In genomic region chr19:55407625-55408319, GRCh38 we compare ENCODE assay signal across 1 cellular context.
TF ChIP-seq lines count a peak whose summit lies in the region.

TSS of gene UBE2S (minus strand) at chr19:55407788. CDS start at chr19:55407589, 199 bp downstream.

TF ChIP-seq in K562, 482 proteins besides CTCF, POLR2A, EP300 and RAD21 (continued from another document and continues in another):
- TF ChIP-seq, protein P1, sequence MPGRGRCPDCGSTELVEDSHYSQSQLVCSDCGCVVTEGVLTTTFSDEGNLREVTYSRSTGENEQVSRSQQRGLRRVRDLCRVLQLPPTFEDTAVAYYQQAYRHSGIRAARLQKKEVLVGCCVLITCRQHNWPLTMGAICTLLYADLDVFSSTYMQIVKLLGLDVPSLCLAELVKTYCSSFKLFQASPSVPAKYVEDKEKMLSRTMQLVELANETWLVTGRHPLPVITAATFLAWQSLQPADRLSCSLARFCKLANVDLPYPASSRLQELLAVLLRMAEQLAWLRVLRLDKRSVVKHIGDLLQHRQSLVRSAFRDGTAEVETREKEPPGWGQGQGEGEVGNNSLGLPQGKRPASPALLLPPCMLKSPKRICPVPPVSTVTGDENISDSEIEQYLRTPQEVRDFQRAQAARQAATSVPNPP (IDR thresholded peaks at IDR 0.05; ENCODE audit: borderline replicate concordance, insufficient read depth, insufficient read length), result no peak
- no peak for TF ChIP-seq CHD4 (IDR thresholded peaks at IDR 0.05; ENCODE audit: insufficient read depth, insufficient replicate concordance, low read depth, low read length, poor library complexity, severe bottlenecking)
- TF ChIP-seq MEIS2 (IDR thresholded peaks at IDR 0.05; ENCODE audit: partially characterized antibody), result no peak
- TF ChIP-seq KDM1A (IDR thresholded peaks at IDR 0.05), result no peak
- no peak for TF ChIP-seq SMARCC2 (IDR thresholded peaks at IDR 0.05; ENCODE audit: low read depth)
- TF ChIP-seq L3MBTL2 (IDR thresholded peaks at IDR 0.05), result peak; percentile 100
- TF ChIP-seq ZNF347 (CRISPR knock-in tag; IDR thresholded peaks at IDR 0.05; ENCODE audit: low read depth), result no peak
- peak; percentile 88 to 99 for TF ChIP-seq MAZ (CRISPR knock-in tag; conservative IDR thresholded peaks at IDR 0.05 in 1 of 2, IDR thresholded peaks at IDR 0.05 in 1 of 2)
- TF ChIP-seq ZNF696 (CRISPR knock-in tag; conservative IDR thresholded peaks at IDR 0.05), result no peak
- TF ChIP-seq, protein P2, sequence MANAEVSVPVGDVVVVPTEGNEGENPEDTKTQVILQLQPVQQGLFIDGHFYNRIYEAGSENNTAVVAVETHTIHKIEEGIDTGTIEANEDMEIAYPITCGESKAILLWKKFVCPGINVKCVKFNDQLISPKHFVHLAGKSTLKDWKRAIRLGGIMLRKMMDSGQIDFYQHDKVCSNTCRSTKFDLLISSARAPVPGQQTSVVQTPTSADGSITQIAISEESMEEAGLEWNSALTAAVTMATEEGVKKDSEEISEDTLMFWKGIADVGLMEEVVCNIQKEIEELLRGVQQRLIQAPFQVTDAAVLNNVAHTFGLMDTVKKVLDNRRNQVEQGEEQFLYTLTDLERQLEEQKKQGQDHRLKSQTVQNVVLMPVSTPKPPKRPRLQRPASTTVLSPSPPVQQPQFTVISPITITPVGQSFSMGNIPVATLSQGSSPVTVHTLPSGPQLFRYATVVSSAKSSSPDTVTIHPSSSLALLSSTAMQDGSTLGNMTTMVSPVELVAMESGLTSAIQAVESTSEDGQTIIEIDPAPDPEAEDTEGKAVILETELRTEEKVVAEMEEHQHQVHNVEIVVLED (CRISPR knock-in tag; IDR thresholded peaks at IDR 0.05), result peak; percentile 96
- TF ChIP-seq ZFP36 (IDR thresholded peaks at IDR 0.05; ENCODE audit: low read depth, low read length, partially characterized antibody), result no peak
- peak; percentile 76 for TF ChIP-seq ETS1 (conservative IDR thresholded peaks at IDR 0.05; ENCODE audit: control insufficient read depth, low read depth, low read length)
- TF ChIP-seq CREBBP (IDR thresholded peaks at IDR 0.05; ENCODE audit: low read depth, low read length), result no peak
- no peak for TF ChIP-seq ILK (tag; IDR thresholded peaks at IDR 0.05; ENCODE audit: borderline replicate concordance, low read depth)
- TF ChIP-seq RBM39 (optimal IDR thresholded peaks at IDR 0.05; ENCODE audit: low read depth, low read length), result no peak
- TF ChIP-seq ZFPM2 (CRISPR knock-in tag; IDR thresholded peaks at IDR 0.05), result no peak
- TF ChIP-seq PTTG1 (tag; IDR thresholded peaks at IDR 0.05; ENCODE audit: low read depth), result no peak
- peak; percentile 97 for TF ChIP-seq ATF7 (IDR thresholded peaks at IDR 0.05)
- TF ChIP-seq, protein P3, sequence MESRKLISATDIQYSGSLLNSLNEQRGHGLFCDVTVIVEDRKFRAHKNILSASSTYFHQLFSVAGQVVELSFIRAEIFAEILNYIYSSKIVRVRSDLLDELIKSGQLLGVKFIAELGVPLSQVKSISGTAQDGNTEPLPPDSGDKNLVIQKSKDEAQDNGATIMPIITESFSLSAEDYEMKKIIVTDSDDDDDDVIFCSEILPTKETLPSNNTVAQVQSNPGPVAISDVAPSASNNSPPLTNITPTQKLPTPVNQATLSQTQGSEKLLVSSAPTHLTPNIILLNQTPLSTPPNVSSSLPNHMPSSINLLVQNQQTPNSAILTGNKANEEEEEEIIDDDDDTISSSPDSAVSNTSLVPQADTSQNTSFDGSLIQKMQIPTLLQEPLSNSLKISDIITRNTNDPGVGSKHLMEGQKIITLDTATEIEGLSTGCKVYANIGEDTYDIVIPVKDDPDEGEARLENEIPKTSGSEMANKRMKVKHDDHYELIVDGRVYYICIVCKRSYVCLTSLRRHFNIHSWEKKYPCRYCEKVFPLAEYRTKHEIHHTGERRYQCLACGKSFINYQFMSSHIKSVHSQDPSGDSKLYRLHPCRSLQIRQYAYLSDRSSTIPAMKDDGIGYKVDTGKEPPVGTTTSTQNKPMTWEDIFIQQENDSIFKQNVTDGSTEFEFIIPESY (CRISPR knock-in tag; IDR thresholded peaks at IDR 0.05), result peak; percentile 60; the same call in 1 of the 2 replicates
- no peak for TF ChIP-seq FOXJ2 (tag; IDR thresholded peaks at IDR 0.05)
- TF ChIP-seq, protein P4, sequence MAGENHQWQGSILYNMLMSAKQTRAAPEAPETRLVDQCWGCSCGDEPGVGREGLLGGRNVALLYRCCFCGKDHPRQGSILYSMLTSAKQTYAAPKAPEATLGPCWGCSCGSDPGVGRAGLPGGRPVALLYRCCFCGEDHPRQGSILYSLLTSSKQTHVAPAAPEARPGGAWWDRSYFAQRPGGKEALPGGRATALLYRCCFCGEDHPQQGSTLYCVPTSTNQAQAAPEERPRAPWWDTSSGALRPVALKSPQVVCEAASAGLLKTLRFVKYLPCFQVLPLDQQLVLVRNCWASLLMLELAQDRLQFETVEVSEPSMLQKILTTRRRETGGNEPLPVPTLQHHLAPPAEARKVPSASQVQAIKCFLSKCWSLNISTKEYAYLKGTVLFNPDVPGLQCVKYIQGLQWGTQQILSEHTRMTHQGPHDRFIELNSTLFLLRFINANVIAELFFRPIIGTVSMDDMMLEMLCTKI (IDR thresholded peaks at IDR 0.05; ENCODE audit: partially characterized antibody), result no peak
- no peak for TF ChIP-seq ZNF217 (CRISPR knock-in tag; IDR thresholded peaks at IDR 0.05)
- TF ChIP-seq ZSCAN32 (CRISPR knock-in tag; IDR thresholded peaks at IDR 0.05), result no peak
- no peak; the same call in 1 of the 2 replicates for TF ChIP-seq ZNF589 (CRISPR knock-in tag; IDR thresholded peaks at IDR 0.05; ENCODE audit: low read depth)
- TF ChIP-seq ZFP30 (CRISPR knock-in tag; IDR thresholded peaks at IDR 0.05; ENCODE audit: borderline replicate concordance), result no peak
- TF ChIP-seq ZNF830 (CRISPR knock-in tag; IDR thresholded peaks at IDR 0.05), result no peak
- peak; percentile 94 for TF ChIP-seq RAD51 (IDR thresholded peaks at IDR 0.05; ENCODE audit: borderline replicate concordance, low read depth)
- TF ChIP-seq ZNF780A (CRISPR knock-in tag; IDR thresholded peaks at IDR 0.05), result no peak
- TF ChIP-seq MGA (IDR thresholded peaks at IDR 0.05), result peak; percentile 99
- TF ChIP-seq RBM25 (IDR thresholded peaks at IDR 0.05; ENCODE audit: low read depth, low read length, severe bottlenecking), result peak; percentile 50
- no peak for TF ChIP-seq BACH1 (tag; IDR thresholded peaks at IDR 0.05)
- peak; percentile 98 for TF ChIP-seq LCOR (CRISPR knock-in tag; IDR thresholded peaks at IDR 0.05)
- TF ChIP-seq ARHGAP35 (IDR thresholded peaks at IDR 0.05; ENCODE audit: partially characterized antibody), result no peak
- TF ChIP-seq PRMT5 (CRISPR knock-in tag; IDR thresholded peaks at IDR 0.05), result no peak
- TF ChIP-seq, protein P5, sequence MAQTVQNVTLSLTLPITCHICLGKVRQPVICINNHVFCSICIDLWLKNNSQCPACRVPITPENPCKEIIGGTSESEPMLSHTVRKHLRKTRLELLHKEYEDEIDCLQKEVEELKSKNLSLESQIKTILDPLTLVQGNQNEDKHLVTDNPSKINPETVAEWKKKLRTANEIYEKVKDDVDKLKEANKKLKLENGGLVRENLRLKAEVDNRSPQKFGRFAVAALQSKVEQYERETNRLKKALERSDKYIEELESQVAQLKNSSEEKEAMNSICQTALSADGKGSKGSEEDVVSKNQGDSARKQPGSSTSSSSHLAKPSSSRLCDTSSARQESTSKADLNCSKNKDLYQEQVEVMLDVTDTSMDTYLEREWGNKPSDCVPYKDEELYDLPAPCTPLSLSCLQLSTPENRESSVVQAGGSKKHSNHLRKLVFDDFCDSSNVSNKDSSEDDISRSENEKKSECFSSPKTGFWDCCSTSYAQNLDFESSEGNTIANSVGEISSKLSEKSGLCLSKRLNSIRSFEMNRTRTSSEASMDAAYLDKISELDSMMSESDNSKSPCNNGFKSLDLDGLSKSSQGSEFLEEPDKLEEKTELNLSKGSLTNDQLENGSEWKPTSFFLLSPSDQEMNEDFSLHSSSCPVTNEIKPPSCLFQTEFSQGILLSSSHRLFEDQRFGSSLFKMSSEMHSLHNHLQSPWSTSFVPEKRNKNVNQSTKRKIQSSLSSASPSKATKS (CRISPR knock-in tag; IDR thresholded peaks at IDR 0.05), result no peak
- TF ChIP-seq U2AF1 (optimal IDR thresholded peaks at IDR 0.05; ENCODE audit: low read depth, low read length), result peak; percentile 88
- TF ChIP-seq HDAC8 (tag; IDR thresholded peaks at IDR 0.05), result no peak
- TF ChIP-seq SREBF2 (CRISPR knock-in tag; IDR thresholded peaks at IDR 0.05), result no peak
- 0 out of 2 replicates have a peak, but pooled peaks have one; percentile 51 for TF ChIP-seq ATF2 (CRISPR knock-in tag; IDR thresholded peaks at IDR 0.05)
- no peak for TF ChIP-seq MED1 (CRISPR knock-in tag; IDR thresholded peaks at IDR 0.05; ENCODE audit: borderline replicate concordance)
- TF ChIP-seq TAF9B (IDR thresholded peaks at IDR 0.05; ENCODE audit: partially characterized antibody), result peak; percentile 69
